In the genomic region with DNA sequence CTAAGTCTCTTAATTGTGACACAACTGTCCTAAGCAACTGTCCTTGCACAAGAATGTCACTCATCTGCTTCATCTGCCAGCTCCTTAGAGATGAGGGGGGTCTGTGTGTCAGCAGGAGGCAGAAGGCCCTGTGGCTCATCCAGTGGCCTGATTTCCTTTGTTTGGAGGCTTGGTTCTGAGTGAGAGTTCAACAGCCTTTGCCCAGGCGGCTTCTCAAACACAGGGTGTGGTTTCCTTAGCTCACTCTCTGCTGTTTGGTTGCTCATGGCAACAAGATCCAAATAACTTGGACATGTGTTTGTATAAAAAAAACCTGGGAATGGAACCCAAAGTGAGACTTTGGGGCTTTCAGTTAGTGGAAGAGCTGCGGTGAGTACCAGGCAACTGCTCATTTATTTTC, we compare ENCODE assay signal across 11 cellular contexts. TPM values are rescaled to one million over a fixed set of nuclear protein-coding genes. Genes with fewer than 3 reads are reported as not detected.
DNase-seq lines count a peak whose midpoint lies in the region; ATAC-seq and TF ChIP-seq lines count a peak whose summit lies in the region.
"Had no signal": no experiment of that assay in that cellular context is flagged by ENCODE, and none has a peak within 500 bp of the region (broad histone marks: within the 10 kb centered on the region; RNA-seq: fewer than 3 reads in every experiment).

No MANE protein-coding gene starts in this region.

- peaks cover 31% of the 10 kb centered on the region for H3K4me1 Mint-ChIP-seq in activated naive CD4-positive, alpha-beta T cell treated with anti-CD3 and anti-CD28 coated beads for 36 hours (ENCODE audit: low read depth)

- no peak for TF ChIP-seq POLR2A in upper lobe of left lung (IDR thresholded peaks at IDR 0.05)

- intact Hi-C loops in activated naive CD4-positive, alpha-beta T cell treated with anti-CD3 and anti-CD28 coated beads for 36 hours (cut with micrococcal nuclease), result loop anchor here (5.0 kb wide), 2 partner anchors 37 to 63 kb away; no protein-coding TSS in a partner anchor
- intact Hi-C loops in mammary epithelial cell (cut with micrococcal nuclease) (loop anchor here (5.0 kb wide), 1 partner anchor 37 kb away; no protein-coding TSS in a partner anchor), left colon (cut with DNase I, micrococcal nuclease) (no loop called here)

- ATAC-seq in left colon, result peak; percentile 86
- ATAC-seq in upper lobe of left lung (ENCODE audit: low FRiP score in 2 of 2), result peak; percentile 41 to 89
- no peak for ATAC-seq in HG02759 (IDR thresholded peaks at IDR 0.05; ENCODE audit: unreplicated experiment)
- ATAC-seq: WTC11 had no signal

- H3K27me3 ChIP-seq in mammary epithelial cell (ENCODE audit: insufficient read depth, low read length) (no peaks in the 10 kb centered on the region), upper lobe of left lung (no peaks in the 10 kb centered on the region)

- no peak for TF ChIP-seq CTCF in mammary epithelial cell (conservative IDR thresholded peaks at IDR 0.05 in 1 of 2, IDR thresholded peaks at IDR 0.05 in 1 of 2; ENCODE audit: extremely low read depth in 1 of 2, insufficient read depth in 1 of 2, low read depth in 1 of 2, low read length in 2 of 2)
- no peak for TF ChIP-seq CTCF in upper lobe of left lung (IDR thresholded peaks at IDR 0.05)

- H3K79me2 ChIP-seq in mammary epithelial cell (ENCODE audit: insufficient read depth, low read length), result no peaks in the 10 kb centered on the region

- 70% methylated on average over 2 of the region's 2 CpGs for WGBS in mammary epithelial cell (ENCODE audit: low coverage, missing lambda C conversion rate)
- WGBS in upper lobe of left lung, 2 donors, result 12 to 38% methylated on average over 1 to 2 of the region's 2 CpGs

- no peaks in the 10 kb centered on the region for H3K36me3 ChIP-seq in mammary epithelial cell (ENCODE audit: insufficient read depth, low read length)
- H3K36me3 ChIP-seq in upper lobe of left lung, result peaks cover 0 to 18% (median 0%) of the 10 kb centered on the region in 4 donors

- no peak overlapping the region for H3K27ac Mint-ChIP-seq in activated naive CD4-positive, alpha-beta T cell treated with anti-CD3 and anti-CD28 coated beads for 36 hours
- H3K27ac Mint-ChIP-seq: WTC11 had no signal

- H3K9me3 Mint-ChIP-seq in activated naive CD4-positive, alpha-beta T cell treated with anti-CD3 and anti-CD28 coated beads for 36 hours, result no peaks in the 10 kb centered on the region
- H3K9me3 Mint-ChIP-seq: WTC11 had no signal

- no peaks in the 10 kb centered on the region for H3K27me3 Mint-ChIP-seq in activated naive CD4-positive, alpha-beta T cell treated with anti-CD3 and anti-CD28 coated beads for 36 hours (ENCODE audit: low read depth)

- H3K4me3 ChIP-seq in mammary epithelial cell (replicated peaks in 1 of 3; ENCODE audit: insufficient read depth in 1 of 3, low read depth in 2 of 3, low read length in 3 of 3) (no peak overlapping the region), upper lobe of left lung (peak overlapping the region in 2 of 4 donors; percentile 1 to 26)

- in situ Hi-C loops in mammary epithelial cell (cut with MboI; ENCODE audit: low sequenced_read_pairs in 2 of 2), result no loop called here

- dilution Hi-C loops in mammary epithelial cell (cut with HindIII; ENCODE audit: low sequenced_read_pairs), result no loop called here

- peaks cover 7% of the 10 kb centered on the region for H3K36me3 Mint-ChIP-seq in activated naive CD4-positive, alpha-beta T cell treated with anti-CD3 and anti-CD28 coated beads for 36 hours (ENCODE audit: low read depth)
- H3K36me3 Mint-ChIP-seq: WTC11 had no signal

- no peak overlapping the region for H3K4me2 ChIP-seq in mammary epithelial cell (ENCODE audit: insufficient read depth, low read depth, low read length)

- no peak overlapping the region for H3K27ac ChIP-seq in mammary epithelial cell (ENCODE audit: insufficient read depth, low read depth, low read length)
- peak overlapping the region in 3 of 4 donors; percentile 20 to 65 (median 60) for H3K27ac ChIP-seq in upper lobe of left lung

- DNase-seq in activated naive CD4-positive, alpha-beta T cell treated with anti-CD3 and anti-CD28 coated beads for 36 hours, result peak; percentile 5
- no peak for DNase-seq in activated naive CD4-positive, alpha-beta T cell (lab: John Stamatoyannopoulos, UW)
- DNase-seq in mammary epithelial cell, result peak; percentile 31
- DNase-seq in left colon, result peak; percentile 49
- no peak for DNase-seq in upper lobe of left lung
- no peak for DNase-seq in A172 (ENCODE audit: low spot score)
- no peak for DNase-seq in COLO668 (lab: John Stamatoyannopoulos, UW; ENCODE audit: unreplicated experiment)
- DNase-seq: NCI-H1092 treated with DMSO at 0.1 percent for 48 hours; stimulated activated CD4-positive, alpha-beta T cell treated with anti-CD3 and anti-CD28 coated beads, Interleukin-4, amount 100 ng/mL, for 1 hour had no signal

- H3K4me1 ChIP-seq in mammary epithelial cell (ENCODE audit: insufficient read depth, low read length) (no peaks in the 10 kb centered on the region), upper lobe of left lung (peaks cover 0 to 33% (median 24%) of the 10 kb centered on the region in 4 donors)

- no peak overlapping the region for H3K4me3 Mint-ChIP-seq in activated naive CD4-positive, alpha-beta T cell treated with anti-CD3 and anti-CD28 coated beads for 36 hours
- H3K4me3 Mint-ChIP-seq: WTC11 had no signal

- no peak overlapping the region for H2AFZ ChIP-seq in mammary epithelial cell (ENCODE audit: low read depth, low read length)

- CTCF ChIA-PET in activated naive CD4-positive, alpha-beta T cell treated with anti-CD3 and anti-CD28 coated beads for 36 hours (lab: Charles Lee), result no interaction called here
- CTCF ChIA-PET in mammary epithelial cell (lab: Charles Lee; ENCODE audit: low non-redundant PET), result no interaction called here

- TF ChIP-seq EP300 in upper lobe of left lung (IDR thresholded peaks at IDR 0.05), result peak in 1 of 4 donors; percentile 1

- no peak overlapping the region for H3K9ac ChIP-seq in mammary epithelial cell (ENCODE audit: insufficient read depth, low read length)

- no peaks in the 10 kb centered on the region for H4K20me1 ChIP-seq in mammary epithelial cell (ENCODE audit: insufficient read depth, low read length)

- H3K9me3 ChIP-seq in mammary epithelial cell (replicated peaks; ENCODE audit: insufficient read depth, low read length), result no peaks in the 10 kb centered on the region
- H3K9me3 ChIP-seq in upper lobe of left lung, result no peaks in the 10 kb centered on the region

- no TSS peak for BruUV-seq in mammary epithelial cell (replicated peaks; lab: Mats Ljungman, UMichigan)

RNA-seq across cellular contexts. Expression of gene MAP7D3, which starts 46.6 kb away (rescaled TPM):
- 10 to 100 TPM; 10.4 to 12.5 TPM for total RNA-seq in activated naive CD4-positive, alpha-beta T cell treated with anti-CD3 and anti-CD28 coated beads for 36 hours
- total RNA-seq in mammary epithelial cell (10 to 100 TPM; 11.7 to 14.6 TPM), left colon (1 to 10 TPM; 1.4 to 4.1 TPM), upper lobe of left lung (10 to 100 TPM in 3 of 6 donors, 1 to 10 TPM in 3; 4.8 to 19.9 (median 9.3) TPM)
- 8.1 TPM for polyA plus RNA-seq in mammary epithelial cell
- 20.9 TPM for polyA minus RNA-seq in mammary epithelial cell
- 7.9 and 8.6 TPM in 2 replicates for total RNA-seq in A172 (2014; rRNA removed; shearing (Covaris generic))

RNA-seq across cellular contexts. Expression of gene FHL1, which starts 57.2 kb away (rescaled TPM):
- total RNA-seq in activated naive CD4-positive, alpha-beta T cell treated with anti-CD3 and anti-CD28 coated beads for 36 hours, result 10 to 100 TPM; 17.7 to 20.5 TPM
- 10 to 100 TPM in 1 of 2 donors, 1 to 10 TPM in 1; 1.3 to 82.8 TPM for total RNA-seq in mammary epithelial cell
- 34.5 TPM for polyA plus RNA-seq in mammary epithelial cell
- 31.0 TPM for polyA minus RNA-seq in mammary epithelial cell
- total RNA-seq in left colon, result 100 to 1,000 TPM in 1 of 2 donors, 10 to 100 TPM in 1; 24.8 to 175 TPM
- total RNA-seq in upper lobe of left lung, result 100 to 1,000 TPM; 114 to 426 (median 255) TPM
- 5.3 and 7.2 TPM in 2 replicates for total RNA-seq in A172 (2014; rRNA removed; shearing (Covaris generic))

Comparison
In these comparisons a context has a peak if more than half of its experiments do, and no peak if none do; other contexts are left out.
1. DNase-seq: peak in activated naive CD4-positive, alpha-beta T cell treated with anti-CD3 and anti-CD28 coated beads for 36 hours (single experiment), mammary epithelial cell (single experiment) and left colon (2 of 2); none in activated naive CD4-positive, alpha-beta T cell (0 of 4), upper lobe of left lung (0 of 2), A172 (single experiment) and COLO668 (single experiment).
2. intact Hi-C loops: an anchor here in activated naive CD4-positive, alpha-beta T cell treated with anti-CD3 and anti-CD28 coated beads for 36 hours (5.0 kb wide) and mammary epithelial cell (5.0 kb wide); none called in left colon.